2 cellular contexts compared by ENCODE assay signal in the genomic region with DNA sequence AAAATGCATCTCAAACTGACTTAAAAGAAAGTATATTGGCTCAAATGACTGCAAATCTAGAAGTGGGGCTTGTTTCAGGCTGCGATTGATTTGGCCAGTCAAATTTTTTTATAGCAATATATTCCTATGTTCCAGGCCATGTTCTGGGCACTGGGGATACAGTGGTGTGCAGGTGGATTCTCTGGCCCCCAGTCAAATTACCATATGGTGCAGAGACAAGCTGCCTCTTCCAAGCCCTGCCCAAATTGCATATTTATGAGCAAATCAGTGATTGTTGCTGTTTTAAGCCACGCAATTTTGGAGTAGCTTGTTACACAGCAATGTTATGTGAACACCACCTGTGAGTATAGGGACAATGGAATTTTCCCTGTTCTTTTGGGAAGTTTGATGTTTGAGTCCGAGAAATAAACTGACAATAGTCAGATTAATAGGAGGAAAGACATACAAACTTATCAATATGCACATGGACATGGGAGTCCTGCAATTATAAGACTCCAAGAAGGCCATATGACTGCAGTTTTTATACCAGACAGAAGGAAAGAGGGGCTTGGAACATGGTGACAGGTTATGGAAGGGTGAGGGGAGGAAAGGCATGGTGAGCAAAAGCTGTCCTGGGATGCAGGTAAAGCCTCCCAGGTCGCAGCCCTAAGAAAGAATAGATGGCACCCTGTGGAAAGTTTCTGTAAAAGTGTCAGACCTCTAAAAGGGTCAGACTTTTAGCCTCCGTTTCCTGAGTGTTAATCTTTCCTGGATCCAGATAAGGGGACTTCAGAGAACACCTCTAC.
TF ChIP-seq lines count a peak whose summit lies in the region.

No MANE protein-coding gene starts in this region.

TF ChIP-seq in GM23338, 12 proteins besides CTCF, POLR2A, EP300 and RAD21 (continued from another document):
- TF ChIP-seq REST (IDR thresholded peaks at IDR 0.05; ENCODE audit: unreplicated experiment), result no peak
- TF ChIP-seq POLR2AphosphoS5 (IDR thresholded peaks at IDR 0.05; ENCODE audit: low read depth), result no peak
- TF ChIP-seq EZH2 (IDR thresholded peaks at IDR 0.05; ENCODE audit: low read depth, unreplicated experiment), result no peak
- TF ChIP-seq EZH2phosphoT487 (IDR thresholded peaks at IDR 0.05; ENCODE audit: unreplicated experiment), result no peak
- no peak for TF ChIP-seq ZNF331 (CRISPR knock-in tag; IDR thresholded peaks at IDR 0.05; ENCODE audit: low read depth)
- TF ChIP-seq JUNB (IDR thresholded peaks at IDR 0.05; ENCODE audit: unreplicated experiment), result no peak
- TF ChIP-seq, protein P1, sequence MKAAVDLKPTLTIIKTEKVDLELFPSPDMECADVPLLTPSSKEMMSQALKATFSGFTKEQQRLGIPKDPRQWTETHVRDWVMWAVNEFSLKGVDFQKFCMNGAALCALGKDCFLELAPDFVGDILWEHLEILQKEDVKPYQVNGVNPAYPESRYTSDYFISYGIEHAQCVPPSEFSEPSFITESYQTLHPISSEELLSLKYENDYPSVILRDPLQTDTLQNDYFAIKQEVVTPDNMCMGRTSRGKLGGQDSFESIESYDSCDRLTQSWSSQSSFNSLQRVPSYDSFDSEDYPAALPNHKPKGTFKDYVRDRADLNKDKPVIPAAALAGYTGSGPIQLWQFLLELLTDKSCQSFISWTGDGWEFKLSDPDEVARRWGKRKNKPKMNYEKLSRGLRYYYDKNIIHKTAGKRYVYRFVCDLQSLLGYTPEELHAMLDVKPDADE (IDR thresholded peaks at IDR 0.05), result no peak

TF ChIP-seq in HepG2, 621 proteins besides CTCF, POLR2A, EP300 and RAD21 (continued from another document):
- TF ChIP-seq ZNF773 (CRISPR knock-in tag; IDR thresholded peaks at IDR 0.05; ENCODE audit: borderline replicate concordance) (no peak), ZNF282 (IDR thresholded peaks at IDR 0.05; ENCODE audit: partially characterized antibody) (no peak), CREB3 (CRISPR knock-in tag; IDR thresholded peaks at IDR 0.05) (no peak), NCOA1 (CRISPR knock-in tag; IDR thresholded peaks at IDR 0.05) (no peak), ZSCAN12 (CRISPR knock-in tag; IDR thresholded peaks at IDR 0.05) (no peak), MXD1 (CRISPR knock-in tag; IDR thresholded peaks at IDR 0.05) (no peak), ZFP90 (CRISPR knock-in tag; IDR thresholded peaks at IDR 0.05; ENCODE audit: borderline replicate concordance) (no peak), ZNF354B (CRISPR knock-in tag; IDR thresholded peaks at IDR 0.05) (no peak)
